ENCODE assay signal across 10 cellular contexts in the genomic region with DNA sequence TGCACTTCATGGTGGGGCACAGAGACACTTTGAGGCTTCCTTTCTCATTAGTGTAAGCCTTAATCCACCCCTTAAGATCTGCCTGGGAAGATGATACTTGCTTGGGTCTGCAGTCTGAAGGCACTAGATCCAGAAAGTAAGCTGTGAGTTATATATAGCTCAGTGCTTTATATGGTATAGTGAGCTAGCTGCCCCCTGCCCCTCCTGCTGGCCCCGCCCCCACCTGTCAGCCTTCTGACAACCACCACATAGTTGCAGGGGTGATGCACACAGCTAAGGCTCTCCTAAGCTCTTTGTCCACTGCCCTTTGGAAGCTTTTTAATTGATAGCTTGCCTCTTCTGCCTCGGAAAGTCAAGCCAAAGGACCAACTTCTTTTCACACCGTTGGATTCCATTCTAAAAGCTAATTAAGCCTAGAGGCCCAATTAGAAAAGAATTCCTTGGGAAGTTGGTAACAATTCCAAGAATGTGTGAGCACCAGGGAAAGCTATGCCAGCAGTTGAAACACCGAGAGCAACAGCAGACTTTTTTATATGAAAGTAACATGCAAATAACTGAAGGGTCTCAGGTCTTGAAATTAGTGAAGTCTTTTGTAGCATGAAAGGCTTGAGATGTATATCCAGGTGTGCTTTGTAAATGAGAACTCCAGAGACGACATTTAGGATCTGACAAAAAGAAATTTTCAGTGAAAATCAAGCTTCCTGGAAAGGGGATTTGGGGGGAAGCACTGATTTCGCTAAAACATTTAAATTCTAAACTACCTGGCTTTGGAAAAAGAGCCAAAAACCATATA. TPM values are rescaled to one million over a fixed set of nuclear protein-coding genes. Genes with fewer than 3 reads are reported as not detected.
DNase-seq lines count a peak whose midpoint lies in the region; ATAC-seq and TF ChIP-seq lines count a peak whose summit lies in the region.
"Had no signal": no experiment of that assay in that cellular context is flagged by ENCODE, and none has a peak within 500 bp of the region (broad histone marks: within the 10 kb centered on the region; RNA-seq: fewer than 3 reads in every experiment).

No MANE protein-coding gene starts in this region.

- CTCF ChIA-PET in AG04449 (lab: Yijun Ruan, JAX) (interaction anchor here (0.8 to 4.6 kb wide), 10 partner anchors 36 to 303 kb away, joined by 3 to 57 read pairs (median 4); no protein-coding TSS in a partner anchor), PC-3 (lab: Charles Lee) (no interaction called here)

- intact Hi-C loops in PC-3 (cut with micrococcal nuclease), result loop anchor here (5.0 kb wide), 3 partner anchors 112 to 263 kb away; a partner anchor contains a TSS
- intact Hi-C loops in esophagus muscularis mucosa (cut with DNase I), result loop anchor here (5.0 to 10.0 kb wide), 3 partner anchors 47 to 260 kb away; no protein-coding TSS in a partner anchor

- WGBS in esophagus muscularis mucosa, result 40% methylated on average over 5 of the region's 6 CpGs

- H3K4me1 ChIP-seq in PC-3 (ENCODE audit: insufficient read depth, low read length) (peaks cover 43% of the 10 kb centered on the region), esophagus muscularis mucosa (peaks cover 9 to 59% (median 39%) of the 10 kb centered on the region in 4 donors), muscle layer of duodenum (ENCODE audit: control insufficient read depth in 1 of 2, insufficient read depth in 2 of 2, low read length in 2 of 2) (peaks cover 7 to 18% of the 10 kb centered on the region in 2 donors)

- H3K27me3 ChIP-seq in PC-3 (ENCODE audit: low read length) (no peaks in the 10 kb centered on the region), esophagus muscularis mucosa (peaks cover 0 to 12% (median 5%) of the 10 kb centered on the region in 4 donors), muscle layer of duodenum (ENCODE audit: low read depth, low read length) (peaks cover 7% of the 10 kb centered on the region)

- H3K4me2 ChIP-seq in PC-3 (ENCODE audit: low read length), result peak overlapping the region; percentile 99

- H3K27ac ChIP-seq in PC-3 (ENCODE audit: low read length) (no peak overlapping the region), esophagus muscularis mucosa (replicated peaks in 1 of 4) (peak overlapping the region; percentile 93 to 97 (median 96)), muscle layer of duodenum (ENCODE audit: low read length) (peak overlapping the region; percentile 91)

- H3F3A ChIP-seq in PC-3 (ENCODE audit: low read length, unreplicated experiment), result no peaks in the 10 kb centered on the region

- H3K9ac ChIP-seq in PC-3 (ENCODE audit: low read length), result no peak overlapping the region

- POLR2A ChIA-PET in AG04449 (lab: Yijun Ruan, JAX) (interaction anchor here (0.7 to 8.1 kb wide), 25 partner anchors 14 to 475 kb away, joined by 3 to 99 read pairs (median 5); no protein-coding TSS in a partner anchor), PC-3 (lab: Charles Lee; ENCODE audit: unreplicated experiment) (interaction anchor here (0.7 kb wide), 1 partner anchor 225 kb away, joined by 6 read pairs; no protein-coding TSS in a partner anchor)

- H2AFZ ChIP-seq in PC-3 (ENCODE audit: low read length), result no peak overlapping the region

- ATAC-seq in PC-3, result no peak

- no peaks in the 10 kb centered on the region for H3K9me3 ChIP-seq in PC-3 (ENCODE audit: low read length)
- H3K9me3 ChIP-seq in esophagus muscularis mucosa, result no peaks in the 10 kb centered on the region
- H3K9me3 ChIP-seq in muscle layer of duodenum (ENCODE audit: control insufficient read depth in 1 of 2, low read length in 2 of 2), result no peaks in the 10 kb centered on the region

- H3K36me3 ChIP-seq in PC-3 (ENCODE audit: low read depth, low read length) (no peaks in the 10 kb centered on the region), esophagus muscularis mucosa (peaks cover 8 to 59% (median 39%) of the 10 kb centered on the region in 4 donors), muscle layer of duodenum (ENCODE audit: control insufficient read depth in 1 of 2, insufficient read depth in 2 of 2, low read length in 2 of 2) (peaks cover 7 to 10% of the 10 kb centered on the region in 2 donors)

- TF ChIP-seq CTCF in AG04449 (IDR thresholded peaks at IDR 0.05; ENCODE audit: insufficient read depth, low read length, missing control alignments) (no peak), PC-3 (conservative IDR thresholded peaks at IDR 0.05; ENCODE audit: low read depth, low read length) (no peak), esophagus muscularis mucosa (IDR thresholded peaks at IDR 0.05) (no peak)

- H3K9me2 ChIP-seq in PC-3 (replicated peaks; ENCODE audit: low read length), result no peaks in the 10 kb centered on the region

- peak overlapping the region; percentile 91 for H3K4me3 ChIP-seq in AG04449 (ENCODE audit: low read depth, low read length)
- H3K4me3 ChIP-seq in PC-3 (ENCODE audit: low read length), result peak overlapping the region; percentile 94
- H3K4me3 ChIP-seq in esophagus muscularis mucosa, result peak overlapping the region; percentile 70 to 91 (median 82)
- H3K4me3 ChIP-seq in muscle layer of duodenum (ENCODE audit: low read depth in 1 of 2, low read length in 2 of 2), result peak overlapping the region; percentile 72 to 84

- H4K20me1 ChIP-seq in PC-3 (ENCODE audit: low read length), result no peaks in the 10 kb centered on the region

- DNase-seq in AG04449 (ENCODE audit: low read depth, low spot score) (no peak), PC-3 (no peak), esophagus muscularis mucosa (ENCODE audit: extremely low spot score) (no peak), amniotic stem cell (lab: John Stamatoyannopoulos, UW) (no peak), HUDEP-2 (lab: John Stamatoyannopoulos, UW; ENCODE audit: unreplicated experiment in 76 of 76) (no peak), NCI-H2196 treated with DMSO at 0.1 percent for 48 hours (lab: John Stamatoyannopoulos, UW; ENCODE audit: unreplicated experiment) (no peak)
- no peak for DNase-seq in stimulated activated CD4-positive, alpha-beta T cell treated with anti-CD3 and anti-CD28 coated beads, Interleukin-4, amount 100 ng/mL, for 24 hours
- DNase-seq: activated B cell treated with CpG ODN at 0.5 μM for 24 hours, NCI-H1105 treated with DMSO at 0.1 percent for 48 hours had no signal

- H3K79me2 ChIP-seq in PC-3 (ENCODE audit: low read length), result peaks cover 42% of the 10 kb centered on the region

- no TSS peak for BruUV-seq in PC-3 (replicated peaks; lab: Mats Ljungman, UMichigan)

- TF ChIP-seq POLR2A in esophagus muscularis mucosa (IDR thresholded peaks at IDR 0.05; ENCODE audit: low read depth), result peak; percentile 21

- no peak for TF ChIP-seq EP300 in esophagus muscularis mucosa (IDR thresholded peaks at IDR 0.05)

RNA-seq across cellular contexts. Expression of a gene that starts 2.3 kb away (rescaled TPM):
- 127 and 156 TPM in 2 replicates for total RNA-seq in PC-3 (2014; rRNA removed)
- 1,000 to 10,000 TPM; 5,599 to 7,718 (median 6,496) TPM for total RNA-seq in esophagus muscularis mucosa

Comparison
In these comparisons a context has a peak if more than half of its experiments do, and no peak if none do; other contexts are left out.
1. RNA of a gene that starts 2.3 kb away (total RNA-seq): 5,599 to 7,718 TPM in esophagus muscularis mucosa; 127 to 156 TPM in PC-3; every median in the first group is over 10 times any median in the second.
2. Peak in every context shown above with its lines, with median percentiles within 50 percentile points of each other: H3K4me3 ChIP-seq.